1 cellular context compared by ENCODE assay signal in genomic region chr21:45975637-45976409, GRCh38.
A peak's percentile ranks its signal among the peaks of the same experiment; 100 is the strongest.
TF ChIP-seq lines count a peak whose summit lies in the region.

No MANE protein-coding gene starts in this region.

TF ChIP-seq in GM12878, 131 proteins besides CTCF, POLR2A, EP300 and RAD21:
- peak; percentile 60 for TF ChIP-seq PKNOX1 (IDR thresholded peaks at IDR 0.05)
